ENCODE assay signal across 32 cellular contexts in the genomic region with DNA sequence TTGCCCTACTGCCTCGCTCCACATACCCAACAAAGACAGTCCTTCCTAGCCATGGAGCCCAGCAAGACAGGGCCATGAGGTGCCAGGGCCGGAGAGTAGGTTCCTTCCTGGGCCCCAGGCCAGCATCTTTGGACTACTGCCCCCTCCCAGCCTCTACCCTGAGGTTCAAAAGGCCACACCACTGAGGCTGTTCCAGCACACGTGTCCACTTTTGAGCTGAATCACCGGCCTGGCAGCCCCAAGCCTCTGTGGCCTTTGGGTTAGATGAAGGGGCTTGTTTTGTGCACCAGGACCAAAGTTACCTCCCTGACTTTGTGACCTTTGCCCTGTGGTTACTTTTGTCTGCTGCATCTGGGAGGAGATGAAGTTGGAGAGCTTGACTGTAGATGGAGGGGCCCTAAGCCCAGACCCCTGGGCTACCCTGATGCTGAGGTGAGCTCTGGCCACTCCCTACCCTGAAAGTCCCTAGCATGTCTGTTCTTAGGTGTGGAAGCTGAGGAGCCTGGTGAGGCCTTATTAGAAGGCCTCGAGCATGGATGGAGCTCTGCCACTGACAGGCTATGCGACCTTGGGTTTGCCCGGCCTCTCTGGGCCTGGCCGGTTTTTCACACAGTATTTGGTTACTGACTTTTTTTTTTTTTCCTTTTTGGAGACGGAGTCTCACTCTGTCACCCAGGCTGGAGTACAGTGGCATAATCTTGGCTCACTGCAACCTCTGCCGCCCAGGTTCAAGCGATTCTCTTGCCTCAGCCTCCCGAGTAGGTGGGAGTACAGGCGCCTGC. TPM values are rescaled to one million over a fixed set of nuclear protein-coding genes. Genes with fewer than 3 reads are reported as not detected.
"Had no signal": no experiment of that assay in that cellular context is flagged by ENCODE, and none has a peak within 500 bp of the region (broad histone marks: within the 10 kb centered on the region; RNA-seq: fewer than 3 reads in every experiment).

No MANE protein-coding gene starts in this region.

- FAIRE-seq: astrocyte, K562 had no signal

- H3K4me1 ChIP-seq: body of pancreas had no signal

- H3K27ac Mint-ChIP-seq: activated CD4-positive, alpha-beta T cell treated with anti-CD3 and anti-CD28 coated beads, Interleukin-2, amount 10 ng/mL, durations not matched to agents 24 days and 14 days; activated CD8-positive, alpha-beta T cell treated with anti-CD3 and anti-CD28 coated beads for 36 hours; activated naive CD8-positive, alpha-beta T cell treated with anti-CD3 and anti-CD28 coated beads, Interleukin-2, amount 10 ng/mL, durations not matched to agents 7 days and 5 days; activated T-cell treated with anti-CD3 and anti-CD28 coated beads, Interleukin-2, amount 50 U/mL, for 72 hours; activated T-helper 17 cell treated with anti-CD3 and anti-CD28 coated beads, Interleukin-2, amount 50 U/mL, for 72 hours had no signal

- H3K27me3 ChIP-seq: body of pancreas had no signal

- H3K4me3 Mint-ChIP-seq: activated CD4-positive, alpha-beta T cell treated with anti-CD3 and anti-CD28 coated beads, Interleukin-2, amount 10 ng/mL, durations not matched to agents 24 days and 14 days; activated CD8-positive, alpha-beta T cell treated with anti-CD3 and anti-CD28 coated beads for 36 hours; activated naive CD8-positive, alpha-beta T cell treated with anti-CD3 and anti-CD28 coated beads, Interleukin-2, amount 10 ng/mL, durations not matched to agents 7 days and 5 days; activated T-cell treated with anti-CD3 and anti-CD28 coated beads, Interleukin-2, amount 50 U/mL, for 72 hours; activated T-helper 17 cell treated with anti-CD3 and anti-CD28 coated beads, Interleukin-2, amount 50 U/mL, for 72 hours had no signal

- H3K9me3 Mint-ChIP-seq: activated CD4-positive, alpha-beta T cell treated with anti-CD3 and anti-CD28 coated beads, Interleukin-2, amount 10 ng/mL, durations not matched to agents 24 days and 14 days; activated CD8-positive, alpha-beta T cell treated with anti-CD3 and anti-CD28 coated beads for 36 hours; activated naive CD8-positive, alpha-beta T cell treated with anti-CD3 and anti-CD28 coated beads, Interleukin-2, amount 10 ng/mL, durations not matched to agents 7 days and 5 days; activated T-cell treated with anti-CD3 and anti-CD28 coated beads, Interleukin-2, amount 50 U/mL, for 72 hours; activated T-helper 17 cell treated with anti-CD3 and anti-CD28 coated beads, Interleukin-2, amount 50 U/mL, for 72 hours had no signal

- ATAC-seq: activated CD8-positive, alpha-beta T cell treated with anti-CD3 and anti-CD28 coated beads for 36 hours; activated T-cell treated with anti-CD3 and anti-CD28 coated beads, Interleukin-2, amount 50 U/mL, for 72 hours; activated T-helper 17 cell treated with anti-CD3 and anti-CD28 coated beads, Interleukin-2, amount 50 U/mL, for 72 hours; body of pancreas; K562 had no signal

- H3K36me3 Mint-ChIP-seq: activated naive CD8-positive, alpha-beta T cell treated with anti-CD3 and anti-CD28 coated beads, Interleukin-2, amount 10 ng/mL, durations not matched to agents 7 days and 5 days had no signal

- H3K4me3 ChIP-seq: body of pancreas, K562 had no signal

- H3K27ac ChIP-seq: body of pancreas, VCaP had no signal

- DNase-seq: activated CD4-positive, alpha-beta T cell treated with anti-CD3 and anti-CD28 coated beads for 1 hour; activated CD4-positive, alpha-beta T cell treated with anti-CD3 and anti-CD28 coated beads, Interleukin-2, amount 10 ng/mL, durations not matched to agents 24 days and 14 days; activated CD4-positive, alpha-beta T cell treated with anti-CD3 and anti-CD28 coated beads, Interleukin-2, amount 50 U/mL, for 4 hours; activated CD4-positive, CD25-positive, alpha-beta regulatory T cell; activated CD8-positive, alpha-beta T cell treated with anti-CD3 and anti-CD28 coated beads for 36 hours; activated effector memory CD4-positive, alpha-beta T cell treated with anti-CD3 and anti-CD28 coated beads, Interleukin-2, amount 50 U/mL, for 16 hours; activated naive CD4-positive, alpha-beta T cell; activated naive CD4-positive, alpha-beta T cell treated with anti-CD3 and anti-CD28 coated beads, Interleukin-2, amount 50 U/mL, for 16 hours; activated naive CD8-positive, alpha-beta T cell treated with anti-CD3 and anti-CD28 coated beads, Interleukin-2, amount 10 ng/mL, durations not matched to agents 7 days and 5 days; activated T-cell treated with anti-CD3 and anti-CD28 coated beads, Interleukin-2, amount 50 U/mL, for 1 hour; activated T-cell treated with anti-CD3 and anti-CD28 coated beads, Interleukin-2, amount 50 U/mL, for 72 hours; body of pancreas; caudate nucleus; NCI-H1105; NCI-H1417 treated with DMSO at 0.1 percent for 48 hours; NCI-H1930; NCI-H2081 treated with DMSO at 0.1 percent for 48 hours; NCI-H446 treated with DMSO at 0.1 percent for 48 hours; NCI-H524; RPMI8226; SHP77 treated with DMSO at 0.1 percent for 48 hours; T-helper 1 cell; T-helper 2 cell; T-helper 9 cell had no signal

- H3K9me3 ChIP-seq: body of pancreas had no signal

- H3K4me1 Mint-ChIP-seq: activated CD4-positive, alpha-beta T cell treated with anti-CD3 and anti-CD28 coated beads, Interleukin-2, amount 10 ng/mL, durations not matched to agents 24 days and 14 days; activated naive CD8-positive, alpha-beta T cell treated with anti-CD3 and anti-CD28 coated beads, Interleukin-2, amount 10 ng/mL, durations not matched to agents 7 days and 5 days; activated T-helper 17 cell treated with anti-CD3 and anti-CD28 coated beads, Interleukin-2, amount 50 U/mL, for 72 hours had no signal

RNA-seq across cellular contexts. Expression of a gene that starts 12.0 kb away (rescaled TPM):
- total RNA-seq: activated CD4-positive, alpha-beta T cell treated with anti-CD3 and anti-CD28 coated beads, Interleukin-2, amount 10 ng/mL, durations not matched to agents 24 days and 14 days; activated CD8-positive, alpha-beta memory T cell treated with anti-CD3 and anti-CD28 coated beads for 36 hours; activated CD8-positive, alpha-beta T cell treated with anti-CD3 and anti-CD28 coated beads for 36 hours; activated naive CD8-positive, alpha-beta T cell treated with anti-CD3 and anti-CD28 coated beads, Interleukin-2, amount 10 ng/mL, durations not matched to agents 7 days and 5 days; activated T-cell treated with anti-CD3 and anti-CD28 coated beads, Interleukin-2, amount 50 U/mL, for 72 hours; activated T-helper 17 cell treated with anti-CD3 and anti-CD28 coated beads, Interleukin-2, amount 50 U/mL, for 72 hours; astrocyte; body of pancreas; bronchial epithelial cell; K562; M059J; SK-MEL-5 had no signal
- polyA plus RNA-seq: K562 had no signal
